4 cellular contexts compared by ENCODE assay signal in genomic region chr22:48289954-48290353, GRCh38.
TF ChIP-seq lines count a peak whose summit lies in the region.
"Not testable (repeated sequence)": the region's sequence is repeated elsewhere in the genome, so short reads cannot be mapped to it uniquely, and the experiment has no call there.

No MANE protein-coding gene starts in this region.

TF ChIP-seq in A549, 52 proteins besides CTCF, POLR2A, EP300 and RAD21:
- peak; percentile 49 for TF ChIP-seq MAFK (IDR thresholded peaks at IDR 0.05; ENCODE audit: partially characterized antibody)

TF ChIP-seq in IMR-90, 13 proteins besides CTCF, POLR2A, EP300 and RAD21:
- peak; percentile 72 for TF ChIP-seq MAFK (IDR thresholded peaks at IDR 0.05; ENCODE audit: low read depth, low read length)
TF ChIP-seq in IMR-90: peak in this region for 1; not testable (repeated sequence) for 12.

TF ChIP-seq in K562, 482 proteins besides CTCF, POLR2A, EP300 and RAD21:
- TF ChIP-seq MAFK (IDR thresholded peaks at IDR 0.05; ENCODE audit: low read length), result peak; percentile 26; the same call in 1 of the 2 replicates

TF ChIP-seq in HepG2, 621 proteins besides CTCF, POLR2A, EP300 and RAD21:
- peak; percentile 81 for TF ChIP-seq MAFF (IDR thresholded peaks at IDR 0.05; ENCODE audit: low read depth, low read length)
- TF ChIP-seq MAFK (conservative IDR thresholded peaks at IDR 0.05 in 1 of 2, IDR thresholded peaks at IDR 0.05 in 1 of 2; ENCODE audit: low read length in 2 of 2), result peak; percentile 65 to 89; a peak in 3 of 4 replicates
- peak; percentile 32; the same call in 1 of the 2 replicates for TF ChIP-seq CREB1 (IDR thresholded peaks at IDR 0.05)
- not testable (repeated sequence) for TF ChIP-seq CREB1 (CRISPR knock-in tag; IDR thresholded peaks at IDR 0.05)
